In the genomic region with DNA sequence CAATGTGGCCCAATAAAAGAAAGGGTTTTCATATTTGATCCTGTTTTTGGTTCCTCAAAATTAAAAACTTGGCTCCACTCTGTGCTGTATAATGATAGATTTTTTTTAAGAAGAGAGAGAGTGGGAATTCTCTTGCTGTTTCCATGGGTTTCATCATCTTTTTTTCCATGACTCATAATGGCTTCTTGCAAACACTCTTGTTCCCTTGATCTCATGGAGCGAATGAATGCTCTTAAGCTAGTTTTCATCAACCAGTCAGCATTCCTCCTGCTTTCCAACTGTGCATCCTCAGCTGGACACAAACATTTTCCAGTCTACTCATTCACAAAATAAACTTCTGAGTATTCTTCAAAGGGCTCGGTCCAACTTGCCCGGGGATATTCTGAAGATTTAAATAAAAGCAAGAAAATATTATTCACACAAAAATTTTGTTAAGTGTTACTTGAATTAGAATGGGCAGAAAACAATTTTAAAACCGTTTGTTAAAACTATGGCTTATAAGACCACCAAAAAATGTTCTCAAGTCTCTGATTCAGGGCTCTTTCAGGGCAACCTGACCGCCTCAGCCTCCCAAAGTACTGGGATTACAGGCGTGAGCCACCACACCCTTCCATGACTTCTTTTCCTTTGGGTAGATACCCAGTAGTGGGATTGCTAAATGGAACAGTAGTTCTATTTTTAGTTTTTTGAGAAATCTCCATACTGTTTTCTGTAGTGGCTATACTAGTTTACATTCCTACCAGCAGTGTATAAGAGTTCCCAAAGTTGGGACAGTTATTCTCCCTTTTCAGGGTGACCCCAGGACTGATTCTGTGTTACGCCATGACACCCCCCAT, we compare ENCODE assay signal across 10 cellular contexts.
DNase-seq lines count a peak whose midpoint lies in the region; ATAC-seq and TF ChIP-seq lines count a peak whose summit lies in the region.
"Had no signal": no experiment of that assay in that cellular context is flagged by ENCODE, and none has a peak within 500 bp of the region (broad histone marks: within the 10 kb centered on the region; RNA-seq: fewer than 3 reads in every experiment).

No MANE protein-coding gene starts in this region.

- H3K4ac ChIP-seq in IMR-90 (ENCODE audit: low read depth, low read length) (peak overlapping the region; percentile 98), mesenchymal stem cell (ENCODE audit: low read depth in 1 of 2, low read length in 2 of 2) (peak overlapping the region in 1 of 2 experiments; percentile 89)

- H2BK120ac ChIP-seq in IMR-90 (ENCODE audit: low read depth, low read length) (peak overlapping the region; percentile 99), mesenchymal stem cell (ENCODE audit: low read depth, low read length) (no peak overlapping the region)

- CTCF ChIA-PET in IMR-90 (lab: Yijun Ruan, JAX) (interaction anchor here (0.5 to 0.7 kb wide), 2 partner anchors 789 to 943 kb away, joined by 3 read pairs; no protein-coding TSS in a partner anchor), HEK293T (lab: Yijun Ruan, JAX) (no interaction called here)

- TF ChIP-seq RAD21 in IMR-90 (IDR thresholded peaks at IDR 0.05; ENCODE audit: low read length): no peak

- H3K23ac ChIP-seq in IMR-90 (ENCODE audit: low read depth, low read length) (peak overlapping the region; percentile 84), mesenchymal stem cell (ENCODE audit: low read length in 2 of 2) (no peak overlapping the region)

- H3K4me2 ChIP-seq in IMR-90 (ENCODE audit: low read depth, low read length) (no peak overlapping the region), mesenchymal stem cell (ENCODE audit: low read length, poor library complexity, severe bottlenecking) (no peak overlapping the region)

- peak; percentile 95 for DNase-seq in AG09319 (ENCODE audit: extremely low read depth, low read depth)
- DNase-seq in IMR-90: peak; percentile 100
- DNase-seq in brain pericyte (ENCODE audit: low read depth, low spot score): peak; percentile 96
- DNase-seq in mesenchymal stem cell: peak; percentile 99
- no peak for DNase-seq in HEK293T (ENCODE audit: extremely low spot score)
- no peak for DNase-seq in DMS153 (lab: John Stamatoyannopoulos, UW)
- no peak for DNase-seq in NCI-H2029 (lab: John Stamatoyannopoulos, UW)
- no peak for DNase-seq in esophagus squamous epithelium (lab: John Stamatoyannopoulos, UW)
- DNase-seq: NCI-H69 had no signal

- peak overlapping the region; percentile 91 for H3K18ac ChIP-seq in IMR-90 (ENCODE audit: low read depth, low read length)
- H3K18ac ChIP-seq in mesenchymal stem cell (ENCODE audit: low read depth in 1 of 2, low read length in 2 of 2): peak overlapping the region; percentile 72 to 73

- H3K4me3 ChIP-seq in IMR-90 (ENCODE audit: insufficient read depth, low read depth, low read length) (no peak overlapping the region), mesenchymal stem cell (ENCODE audit: insufficient read depth in 1 of 2, low read depth in 1 of 2, low read length in 2 of 2) (no peak overlapping the region), esophagus squamous epithelium (no peak overlapping the region)
- H3K4me3 ChIP-seq: adrenal gland had no signal

- peak; percentile 95 for ATAC-seq in IMR-90 (ENCODE audit: low read depth)

- H3K9ac ChIP-seq in IMR-90 (ENCODE audit: low read depth, low read length) (peak overlapping the region; percentile 55), mesenchymal stem cell (ENCODE audit: low read length) (peak overlapping the region; percentile 77)

- H3K4me1 ChIP-seq in IMR-90 (ENCODE audit: control insufficient read depth, insufficient read depth, low read length) (peaks cover 6% of the 10 kb centered on the region), mesenchymal stem cell (ENCODE audit: control insufficient read depth, insufficient read depth, low read depth, low read length) (peaks cover 1% of the 10 kb centered on the region), esophagus squamous epithelium (no peaks in the 10 kb centered on the region)
- H3K4me1 ChIP-seq: adrenal gland had no signal

- in situ Hi-C loops in IMR-90 (cut with MboI; ENCODE audit: low sequenced_read_pairs): no loop called here

- dilution Hi-C loops in IMR-90 (cut with HindIII; ENCODE audit: low sequenced_read_pairs, unreplicated experiment): no loop called here

- H3K14ac ChIP-seq in IMR-90 (replicated peaks; ENCODE audit: low read depth, low read length) (peak overlapping the region; percentile 91), mesenchymal stem cell (ENCODE audit: low read length in 2 of 2) (peak overlapping the region in 1 of 2 experiments; percentile 51)

- H2BK12ac ChIP-seq in mesenchymal stem cell (ENCODE audit: low read length in 2 of 2): peak overlapping the region; percentile 77 to 84

- H3K9me1 ChIP-seq in IMR-90 (ENCODE audit: insufficient read depth, low read length): peaks cover 3% of the 10 kb centered on the region

- peak overlapping the region; percentile 99 for H2BK20ac ChIP-seq in IMR-90 (ENCODE audit: low read depth, low read length)

- H4K91ac ChIP-seq in IMR-90 (ENCODE audit: insufficient read depth, low read depth, low read length): peak overlapping the region; percentile 97
- peak overlapping the region; percentile 79 for H4K91ac ChIP-seq in mesenchymal stem cell (ENCODE audit: low read length)

- H2AK9ac ChIP-seq in IMR-90 (replicated peaks; ENCODE audit: low read depth, low read length, poor library complexity): peak overlapping the region; percentile 85

- H4K20me1 ChIP-seq in IMR-90 (ENCODE audit: insufficient read depth, low read length): no peaks in the 10 kb centered on the region

- POLR2A ChIA-PET in IMR-90 (lab: Charles Lee; ENCODE audit: unreplicated experiment): interaction anchor here (0.6 kb wide), 1 partner anchor 9 kb away, joined by 3 read pairs; no protein-coding TSS in a partner anchor
- POLR2A ChIA-PET in HEK293T (lab: Yijun Ruan, JAX): no interaction called here

- peak overlapping the region; percentile 88 for H4K5ac ChIP-seq in IMR-90 (ENCODE audit: low read depth, low read length)

- TSS peak; percentile 70 for BruUV-seq in IMR-90 (replicated peaks; lab: Mats Ljungman, UMichigan)

- H2BK5ac ChIP-seq in IMR-90 (ENCODE audit: low read depth, low read length, poor library complexity, severe bottlenecking) (peak overlapping the region; percentile 98), mesenchymal stem cell (ENCODE audit: low read depth, low read length, poor library complexity, severe bottlenecking) (no peak overlapping the region)

- no peak for TF ChIP-seq POLR2A in IMR-90 (IDR thresholded peaks at IDR 0.05; ENCODE audit: low read depth, low read length)
- TF ChIP-seq POLR2A in esophagus squamous epithelium (IDR thresholded peaks at IDR 0.05): no peak

- no peak overlapping the region for H2AFZ ChIP-seq in IMR-90 (replicated peaks; ENCODE audit: low read length, poor library complexity)
- H2AFZ ChIP-seq in mesenchymal stem cell (ENCODE audit: low read depth, low read length): no peak overlapping the region

- H2BK15ac ChIP-seq in IMR-90 (ENCODE audit: low read depth, low read length) (peak overlapping the region; percentile 88), mesenchymal stem cell (ENCODE audit: low read depth, poor library complexity, severe bottlenecking) (no peak overlapping the region)

- H2AK5ac ChIP-seq in IMR-90 (ENCODE audit: low read depth, low read length): peak overlapping the region; percentile 96
- H2AK5ac ChIP-seq in mesenchymal stem cell (ENCODE audit: low read length, severe bottlenecking): peak overlapping the region; percentile 82

- H3K9me3 ChIP-seq in IMR-90 (ENCODE audit: control insufficient read depth, insufficient read depth, low read length) (no peaks in the 10 kb centered on the region), mesenchymal stem cell (ENCODE audit: control insufficient read depth, low read length) (no peaks in the 10 kb centered on the region), esophagus squamous epithelium (no peaks in the 10 kb centered on the region)
- H3K9me3 ChIP-seq: adrenal gland had no signal

- H4K8ac ChIP-seq in IMR-90 (ENCODE audit: low read depth in 2 of 2, low read length in 2 of 2) (peak overlapping the region; percentile 96 to 97), mesenchymal stem cell (ENCODE audit: low read length) (peak overlapping the region; percentile 64)

- WGBS in IMR-90 (ENCODE audit: extremely low coverage in 2 of 2, insufficient read length in 1 of 2), 2 experiments: 0% methylated on average over 1 of the region's 7 CpGs; no CpG with 5 or more reads in 1 of the 2 experiments
- 53% methylated on average over 2 of the region's 7 CpGs for WGBS in mesenchymal stem cell
- 77% methylated on average over 7 of the region's 7 CpGs for WGBS in esophagus squamous epithelium, 2 donors

- TF ChIP-seq CTCF in AG09319 (IDR thresholded peaks at IDR 0.05; ENCODE audit: low read depth, low read length): no peak
- TF ChIP-seq CTCF in IMR-90 (conservative IDR thresholded peaks at IDR 0.05; ENCODE audit: low read depth, low read length): no peak
- no peak for TF ChIP-seq CTCF in esophagus squamous epithelium (IDR thresholded peaks at IDR 0.05)

- H3K27me3 ChIP-seq in IMR-90 (ENCODE audit: control insufficient read depth, insufficient read depth, low read length): no peaks in the 10 kb centered on the region
- no peaks in the 10 kb centered on the region for H3K27me3 ChIP-seq in mesenchymal stem cell (ENCODE audit: control insufficient read depth in 1 of 2, insufficient read depth in 1 of 2, low read length in 2 of 2)
- H3K27me3 ChIP-seq in esophagus squamous epithelium: no peaks in the 10 kb centered on the region
- H3K27me3 ChIP-seq: adrenal gland had no signal

- H3K36me3 ChIP-seq in IMR-90 (ENCODE audit: control insufficient read depth, insufficient read depth, low read length): no peaks in the 10 kb centered on the region
- H3K36me3 ChIP-seq in mesenchymal stem cell (ENCODE audit: control insufficient read depth in 1 of 2, insufficient read depth in 2 of 2, low read depth in 1 of 2, low read length in 2 of 2): no peaks in the 10 kb centered on the region
- H3K36me3 ChIP-seq in esophagus squamous epithelium: no peaks in the 10 kb centered on the region
- H3K36me3 ChIP-seq: adrenal gland had no signal

- intact Hi-C loops in IMR-90 (cut with micrococcal nuclease) (no loop called here), esophagus squamous epithelium (cut with DNase I) (no loop called here)

- H3K56ac ChIP-seq in IMR-90 (ENCODE audit: extremely low read depth, insufficient read depth, low read length): peak overlapping the region; percentile 89

- H3K27ac ChIP-seq in IMR-90 (ENCODE audit: insufficient read depth, low read length) (peak overlapping the region; percentile 99), mesenchymal stem cell (ENCODE audit: low read length, poor library complexity, severe bottlenecking) (peak overlapping the region; percentile 83), esophagus squamous epithelium (peak overlapping the region in 2 of 4 donors; percentile 20 to 44)

- peaks cover 0 to 4% of the 10 kb centered on the region in 2 experiments; a peak in 1 of 4 replicates for H3K79me1 ChIP-seq in IMR-90 (ENCODE audit: low read depth in 1 of 2, low read length in 2 of 2)
- no peaks in the 10 kb centered on the region for H3K79me1 ChIP-seq in mesenchymal stem cell (replicated peaks; ENCODE audit: low read length, poor library complexity, severe bottlenecking)

TF ChIP-seq in IMR-90, 13 proteins besides CTCF, POLR2A, EP300 and RAD21 (continues in another document):
- TF ChIP-seq CHD1 (IDR thresholded peaks at IDR 0.05; ENCODE audit: low read depth, low read length): no peak

TF ChIP-seq in HEK293T, 16 proteins besides CTCF, POLR2A, EP300 and RAD21 (continues in another document):
- TF ChIP-seq HDGF (IDR thresholded peaks at IDR 0.05; ENCODE audit: borderline replicate concordance) (no peak), FOXA1 (IDR thresholded peaks at IDR 0.05) (no peak)

Comparison
In these comparisons a context has a peak if more than half of its experiments do, and no peak if none do; other contexts are left out.
1. DNase-seq: peak in AG09319 (single experiment), IMR-90 (single experiment), brain pericyte (single experiment) and mesenchymal stem cell (single experiment); none in HEK293T (single experiment), DMS153 (single experiment), NCI-H2029 (single experiment) and esophagus squamous epithelium (single experiment).